Comparison of ENCODE assay signal across 8 cellular contexts in genomic region chr6:139981810-139982550, GRCh38.
A peak's percentile ranks its signal among the peaks of the same experiment; 100 is the strongest.
DNase-seq lines count a peak whose midpoint lies in the region; ATAC-seq and TF ChIP-seq lines count a peak whose summit lies in the region.

No MANE protein-coding gene starts in this region.

- H3K4me3 ChIP-seq in HEK293 (ENCODE audit: low read depth, low read length) (no peak overlapping the region), Panc1 (ENCODE audit: low read depth in 2 of 2, low read length in 2 of 2) (peak overlapping the region in 1 of 2 experiments; percentile 9; a peak in 1 of 4 replicates), fibroblast of pulmonary artery (replicated peaks; ENCODE audit: low read depth, low read length) (no peak overlapping the region), rectal smooth muscle tissue (ENCODE audit: low read length) (no peak overlapping the region)

- no peaks in the 10 kb centered on the region for H3K36me3 ChIP-seq in HEK293 (ENCODE audit: control insufficient read depth in 2 of 2, insufficient read depth in 1 of 2, low read length in 2 of 2)
- no peaks in the 10 kb centered on the region for H3K36me3 ChIP-seq in Panc1 (ENCODE audit: control insufficient read depth, insufficient read depth, low read length)
- no peaks in the 10 kb centered on the region for H3K36me3 ChIP-seq in rectal smooth muscle tissue (ENCODE audit: control insufficient read depth, insufficient read depth, low read length)

- ATAC-seq in Panc1 (peak; percentile 83), HG03460 (IDR thresholded peaks at IDR 0.05; ENCODE audit: unreplicated experiment) (no peak), GM18867 (IDR thresholded peaks at IDR 0.05; ENCODE audit: unreplicated experiment) (no peak)

- no peak overlapping the region for H3K9ac ChIP-seq in rectal smooth muscle tissue (ENCODE audit: low read length)

- in situ Hi-C loops in Panc1 (cut with HindIII; ENCODE audit: low pct_unique_long_range_greater_than_20kb, low sequenced_read_pairs): no loop called here

- H3K4me1 ChIP-seq in HEK293 (ENCODE audit: control insufficient read depth, insufficient read depth, low read length) (peaks cover 18% of the 10 kb centered on the region), Panc1 (ENCODE audit: control insufficient read depth, insufficient read depth, low read length) (peaks cover 42% of the 10 kb centered on the region), rectal smooth muscle tissue (ENCODE audit: control insufficient read depth, insufficient read depth, low read length) (peaks cover 22% of the 10 kb centered on the region)

- H3K9me3 ChIP-seq in HEK293 (ENCODE audit: control insufficient read depth, insufficient read depth, low read depth, low read length): no peaks in the 10 kb centered on the region
- H3K9me3 ChIP-seq in Panc1 (ENCODE audit: control insufficient read depth, insufficient read depth, low read depth, low read length): no peaks in the 10 kb centered on the region

- DNase-seq in Panc1 (ENCODE audit: low read depth, low spot score) (peak; percentile 59), fibroblast of pulmonary artery (ENCODE audit: low read depth) (peak; percentile 71), RKO (ENCODE audit: low spot score) (no peak)
- no peak for DNase-seq in activated CD4-positive, CD25-positive, alpha-beta regulatory T cell treated with anti-CD3 and anti-CD28 coated beads, Interleukin-2, amount 50 U/mL, for 72 hours

- BruUV-seq in Panc1 (replicated peaks; lab: Mats Ljungman, UMichigan): no TSS peak

- H3K27ac ChIP-seq in HEK293 (ENCODE audit: extremely low read depth, low read depth, low read length): peak overlapping the region; percentile 32
- H3K27ac ChIP-seq in Panc1 (ENCODE audit: low read length): peak overlapping the region; percentile 85
- peak overlapping the region; percentile 71 for H3K27ac ChIP-seq in rectal smooth muscle tissue (ENCODE audit: low read depth, low read length)

- intact Hi-C loops in Panc1 (cut with micrococcal nuclease; ENCODE audit: unreplicated experiment): loop anchor here (5.0 to 10.0 kb wide), 2 partner anchors 100 to 607 kb away; partner anchors contain the start of gene CITED2

- POLR2A ChIA-PET in HEK293 (lab: Yijun Ruan, JAX): interaction anchor here (1.0 to 1.9 kb wide), 2 partner anchors 19 to 607 kb away, joined by 3 to 12 read pairs; partner anchors contain the start of gene CITED2
- POLR2A ChIA-PET in Panc1 (lab: Charles Lee): interaction anchor here (0.6 kb wide), 1 partner anchor 607 kb away, joined by 5 read pairs; no protein-coding TSS in a partner anchor

- H3K27me3 ChIP-seq in Panc1 (ENCODE audit: control insufficient read depth, insufficient read depth, low read length) (no peaks in the 10 kb centered on the region), rectal smooth muscle tissue (ENCODE audit: control insufficient read depth, insufficient read depth, low read length) (no peaks in the 10 kb centered on the region)

- no peak for TF ChIP-seq CTCF in HEK293 (tag by site-specific recombination; IDR thresholded peaks at IDR 0.05)
- no peak for TF ChIP-seq CTCF in Panc1 (IDR thresholded peaks at IDR 0.05)
- TF ChIP-seq CTCF in fibroblast of pulmonary artery (IDR thresholded peaks at IDR 0.05; ENCODE audit: low read length, missing control alignments): no peak

- CTCF ChIA-PET in HEK293 (lab: Yijun Ruan, JAX): interaction anchor here (0.9 to 1.9 kb wide), 2 partner anchors 16 to 97 kb away, joined by 3 to 4 read pairs; no protein-coding TSS in a partner anchor
- CTCF ChIA-PET in Panc1 (lab: Charles Lee): interaction anchor here (0.7 kb wide), 1 partner anchor 1631 kb away, joined by 3 read pairs; no protein-coding TSS in a partner anchor

TF ChIP-seq in HEK293, 187 proteins besides CTCF, POLR2A, EP300 and RAD21 (continues in another document):
- TF ChIP-seq ZNF639 (tag by site-specific recombination; IDR thresholded peaks at IDR 0.05) (no peak), PRDM4 (tag by site-specific recombination; IDR thresholded peaks at IDR 0.05) (no peak), PRDM10 (tag by site-specific recombination; IDR thresholded peaks at IDR 0.05) (peak; percentile 48), ZNF155 (tag by site-specific recombination; IDR thresholded peaks at IDR 0.05) (no peak), ZNF311 (tag by site-specific recombination; IDR thresholded peaks at IDR 0.05; ENCODE audit: borderline replicate concordance) (no peak), OVOL3 (tag by site-specific recombination; IDR thresholded peaks at IDR 0.05) (peak; percentile 63), ZNF792 (tag by site-specific recombination; IDR thresholded peaks at IDR 0.05) (no peak), ZNF335 (tag by site-specific recombination; conservative IDR thresholded peaks at IDR 0.05) (peak; percentile 52; the same call in 1 of the 2 replicates), ZNF157 (tag by site-specific recombination; IDR thresholded peaks at IDR 0.05) (no peak), ZNF37A (tag by site-specific recombination; IDR thresholded peaks at IDR 0.05) (no peak), ZNF768 (tag by site-specific recombination; IDR thresholded peaks at IDR 0.05) (no peak), ZNF548 (tag by site-specific recombination; IDR thresholded peaks at IDR 0.05) (no peak), ZNF350 (tag by site-specific recombination; IDR thresholded peaks at IDR 0.05) (no peak), ZNF645 (tag by site-specific recombination; IDR thresholded peaks at IDR 0.05) (no peak), ZNF549 (tag by site-specific recombination; IDR thresholded peaks at IDR 0.05) (no peak), WT1 (tag by site-specific recombination; IDR thresholded peaks at IDR 0.05) (peak; percentile 90), TRIM28 (IDR thresholded peaks at IDR 0.05; ENCODE audit: borderline replicate concordance, low read length) (peak; percentile 99), ZNF16 (tag by site-specific recombination; IDR thresholded peaks at IDR 0.05; ENCODE audit: low read depth) (no peak)

Comparison
In these comparisons a context has a peak if more than half of its experiments do, and no peak if none do; other contexts are left out.
1. H3K27ac ChIP-seq: peak in every context shown above with its lines; median percentile 85 in Panc1; 71 in rectal smooth muscle tissue; 32 in HEK293.
2. DNase-seq: peak in Panc1 (single experiment) and fibroblast of pulmonary artery (single experiment); none in RKO (single experiment) and activated CD4-positive, CD25-positive, alpha-beta regulatory T cell treated with anti-CD3 and anti-CD28 coated beads, Interleukin-2, amount 50 U/mL, for 72 hours (single experiment).